8 cellular contexts compared by ENCODE assay signal in genomic region chr15:72118400-72118978, GRCh38. TPM values are rescaled to one million over a fixed set of nuclear protein-coding genes. Genes with fewer than 3 reads are reported as not detected.
DNase-seq lines count a peak whose midpoint lies in the region; ATAC-seq and TF ChIP-seq lines count a peak whose summit lies in the region.

Gene SENP8, plus strand, starts transcription at chr15:72118403. Its CDS starts 21,221 bp downstream, at chr15:72139624.

- H3F3A ChIP-seq in SU-DHL-6 (ENCODE audit: insufficient read depth) (no peaks in the 10 kb centered on the region; the same call in 1 of the 2 replicates), neural progenitor cell (ENCODE audit: low read depth) (peaks cover 24% of the 10 kb centered on the region)

- H3K36me3 Mint-ChIP-seq in neural progenitor cell, result no peaks in the 10 kb centered on the region

- H3K9me2 ChIP-seq in SU-DHL-6 (replicated peaks; ENCODE audit: insufficient read depth, low read length), result no peaks in the 10 kb centered on the region

- peaks cover 9% of the 10 kb centered on the region for H3K4me1 ChIP-seq in neural progenitor cell

- no peaks in the 10 kb centered on the region for H3K9me3 ChIP-seq in SU-DHL-6 (ENCODE audit: insufficient read depth, low read length)
- H3K9me3 ChIP-seq in neural progenitor cell (ENCODE audit: low read depth), result no peaks in the 10 kb centered on the region

- H3K9ac ChIP-seq in SU-DHL-6 (ENCODE audit: low read length), result peak within 1 kb of the TSS; percentile 75
- H3K9ac ChIP-seq in neural progenitor cell, result peak within 1 kb of the TSS; percentile 42

- H3K27ac ChIP-seq in SU-DHL-6 (ENCODE audit: low read depth, low read length) (peak within 1 kb of the TSS; percentile 67), neural progenitor cell (peak within 1 kb of the TSS; percentile 72)

- H3K4me1 Mint-ChIP-seq in neural progenitor cell, result peaks cover 27% of the 10 kb centered on the region

- peaks cover 8% of the 10 kb centered on the region for H4K20me1 ChIP-seq in SU-DHL-6 (ENCODE audit: low read depth, low read length)
- H4K20me1 ChIP-seq in neural progenitor cell (ENCODE audit: low read depth), result peaks cover 17% of the 10 kb centered on the region

- H3K4me2 ChIP-seq in SU-DHL-6 (ENCODE audit: low read depth, low read length, poor library complexity, severe bottlenecking) (peak within 1 kb of the TSS; percentile 91), neural progenitor cell (peak within 1 kb of the TSS; percentile 95)

- TF ChIP-seq CTCF in SU-DHL-6 (IDR thresholded peaks at IDR 0.05; ENCODE audit: insufficient read depth, low read length, poor library complexity, severe bottlenecking) (no peak), neural progenitor cell (IDR thresholded peaks at IDR 0.05) (no peak)

- peak within 1 kb of the TSS; percentile 95 for H3K27ac Mint-ChIP-seq in neural progenitor cell

- peak within 1 kb of the TSS; percentile 97 for H3K4me3 Mint-ChIP-seq in neural progenitor cell

- H3K4me3 ChIP-seq in SU-DHL-6 (ENCODE audit: insufficient read depth, low read length, poor library complexity, severe bottlenecking) (peak within 1 kb of the TSS; percentile 87), neural progenitor cell (peak within 1 kb of the TSS; percentile 78)

- H3K79me2 ChIP-seq in SU-DHL-6 (ENCODE audit: insufficient read depth, low read length) (peaks cover 38% of the 10 kb centered on the region), neural progenitor cell (ENCODE audit: low read depth) (peaks cover 61% of the 10 kb centered on the region)

- DNase-seq in stimulated activated CD4-positive, alpha-beta T cell treated with anti-CD3 and anti-CD28 coated beads, Interleukin-12 subunit alpha, Interleukin-12 subunit beta, amount 100 ng/mL, for 48 hours (ENCODE audit: low read depth in 2 of 3, low spot score in 1 of 3), result peak in 2 of 3 donors; percentile 74 to 76
- DNase-seq in stimulated activated CD4-positive, alpha-beta T cell treated with anti-CD3 and anti-CD28 coated beads, Interleukin-12 subunit alpha, Interleukin-12 subunit beta, amount 100 ng/mL, for 4 hours, result no peak
- no peak for DNase-seq in neural progenitor cell (ENCODE audit: low spot score)
- DNase-seq in NCI-H446 treated with DMSO at 0.1 percent for 48 hours (lab: John Stamatoyannopoulos, UW), result no peak
- DNase-seq in GM19240 (ENCODE audit: insufficient read length, low spot score), result no peak

- no peaks in the 10 kb centered on the region for H3K27me3 ChIP-seq in SU-DHL-6 (ENCODE audit: low read length)
- H3K27me3 ChIP-seq in neural progenitor cell, result no peaks in the 10 kb centered on the region

- H3K36me3 ChIP-seq in SU-DHL-6 (ENCODE audit: low read length) (no peaks in the 10 kb centered on the region), neural progenitor cell (no peaks in the 10 kb centered on the region)

- H3K27me3 Mint-ChIP-seq in neural progenitor cell (ENCODE audit: insufficient read depth, low read depth), result peaks cover 6% of the 10 kb centered on the region

- ATAC-seq in HG02943 (IDR thresholded peaks at IDR 0.05; ENCODE audit: low read depth, unreplicated experiment), result peak; percentile 31
- peak; percentile 41 for ATAC-seq in esophagus mucosa

- peak within 1 kb of the TSS; percentile 37 for H2AFZ ChIP-seq in SU-DHL-6 (ENCODE audit: low read depth, low read length, severe bottlenecking)
- peak within 1 kb of the TSS; percentile 91 for H2AFZ ChIP-seq in neural progenitor cell (replicated peaks)

- no peaks in the 10 kb centered on the region for H3K9me3 Mint-ChIP-seq in neural progenitor cell

RNA-seq across cellular contexts. Expression of gene SENP8, which starts in this region (rescaled TPM):
- total RNA-seq in esophagus mucosa (1.8 TPM), neural progenitor cell (ENCODE audit: low replicate concordance) (9.0 and 13.5 TPM in 2 replicates)

Comparison
In these comparisons a context has a peak if more than half of its experiments do, and no peak if none do; other contexts are left out.
1. DNase-seq: peak in stimulated activated CD4-positive, alpha-beta T cell treated with anti-CD3 and anti-CD28 coated beads, Interleukin-12 subunit alpha, Interleukin-12 subunit beta, amount 100 ng/mL, for 48 hours (2 of 3); none in stimulated activated CD4-positive, alpha-beta T cell treated with anti-CD3 and anti-CD28 coated beads, Interleukin-12 subunit alpha, Interleukin-12 subunit beta, amount 100 ng/mL, for 4 hours (single experiment), neural progenitor cell (single experiment), NCI-H446 treated with DMSO at 0.1 percent for 48 hours (single experiment) and GM19240 (single experiment).